Comparison of ENCODE assay signal across 28 cellular contexts in the genomic region with DNA sequence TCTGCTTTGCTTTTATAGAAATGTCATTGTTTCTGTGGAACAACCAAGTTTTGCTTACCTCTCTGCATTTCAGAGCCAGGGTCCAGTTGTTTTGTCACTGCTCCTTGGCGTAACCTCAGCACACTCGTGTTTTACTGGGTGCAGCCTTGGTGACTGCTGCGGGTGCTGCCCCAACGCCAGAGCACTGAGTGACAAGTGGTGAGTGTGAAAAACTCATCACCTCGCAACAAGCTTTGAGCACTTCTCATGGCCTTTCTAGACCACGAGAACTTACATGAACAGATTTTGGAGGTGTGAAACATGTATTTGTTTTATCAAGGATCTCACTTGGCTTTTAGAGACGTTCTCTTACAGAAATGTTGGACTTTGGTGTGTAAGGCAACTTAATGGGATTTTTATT. TPM values are rescaled to one million over a fixed set of nuclear protein-coding genes. Genes with fewer than 3 reads are reported as not detected.
A peak's percentile ranks its signal among the peaks of the same experiment; 100 is the strongest.
DNase-seq lines count a peak whose midpoint lies in the region; ATAC-seq, FAIRE-seq and TF ChIP-seq lines count a peak whose summit lies in the region.
"Had no signal": no experiment of that assay in that cellular context is flagged by ENCODE, and none has a peak within 500 bp of the region (broad histone marks: within the 10 kb centered on the region; RNA-seq: fewer than 3 reads in every experiment).

No MANE protein-coding gene starts in this region.

- no peak overlapping the region for H3K56ac ChIP-seq in IMR-90 (ENCODE audit: extremely low read depth, insufficient read depth, low read length)

- no peaks in the 10 kb centered on the region for H3K9me3 Mint-ChIP-seq in activated CD8-positive, alpha-beta T cell treated with anti-CD3 and anti-CD28 coated beads for 36 hours
- H3K9me3 Mint-ChIP-seq in activated CD8-positive, alpha-beta T cell treated with anti-CD3 and anti-CD28 coated beads, Interleukin-2, amount 10 ng/mL, durations not matched to agents 7 days and 5 days (ENCODE audit: insufficient read depth) = no peaks in the 10 kb centered on the region
- no peaks in the 10 kb centered on the region for H3K9me3 Mint-ChIP-seq in natural killer cell
- H3K9me3 Mint-ChIP-seq: CD14-positive monocyte; CD4-positive, alpha-beta T cell; CD8-positive, alpha-beta memory T cell; H9; HFFc6 had no signal

- no TSS peak for BruUV-seq in IMR-90 (replicated peaks; lab: Mats Ljungman, UMichigan)

- H2BK5ac ChIP-seq in IMR-90 (ENCODE audit: low read depth, low read length, poor library complexity, severe bottlenecking) = no peak overlapping the region

- peaks cover 3% of the 10 kb centered on the region; the same call in 1 of the 2 replicates for H3K9me1 ChIP-seq in IMR-90 (ENCODE audit: insufficient read depth, low read length)

- H3K36me3 ChIP-seq in IMR-90 (ENCODE audit: control insufficient read depth, insufficient read depth, low read length) (peaks cover 20% of the 10 kb centered on the region), small intestine (ENCODE audit: control insufficient read depth in 2 of 2, insufficient read depth in 2 of 2, low read length in 2 of 2) (peaks cover 3 to 10% of the 10 kb centered on the region in 2 donors), uterus (no peaks in the 10 kb centered on the region)

- H2AFZ ChIP-seq in IMR-90 (replicated peaks; ENCODE audit: low read length, poor library complexity) = peak overlapping the region; percentile 26
- H2AFZ ChIP-seq: GM23248 had no signal

- H2BK15ac ChIP-seq in IMR-90 (ENCODE audit: low read depth, low read length) = no peak overlapping the region

- H3K4ac ChIP-seq in IMR-90 (ENCODE audit: low read depth, low read length) = no peak overlapping the region

- WGBS in IMR-90 (ENCODE audit: extremely low coverage in 2 of 2, insufficient read length in 1 of 2), 2 experiments = 100% methylated on average over 2 of the region's 7 CpGs; no CpG with 5 or more reads in 1 of the 2 experiments
- 28 to 79% (median 51%) methylated on average over 7 of the region's 7 CpGs for WGBS in small intestine, 3 donors

- H2AK9ac ChIP-seq in IMR-90 (replicated peaks; ENCODE audit: low read depth, low read length, poor library complexity) = no peak overlapping the region

- no peak overlapping the region for H3K4me2 ChIP-seq in IMR-90 (ENCODE audit: low read depth, low read length)
- H3K4me2 ChIP-seq: A549; BLaER1 treated with 17β-estradiol and CSF1 and Interleukin-3, amounts not matched to agents 10 nM and 100 nM had no signal

- no peak overlapping the region for H3K23ac ChIP-seq in IMR-90 (ENCODE audit: low read depth, low read length)

- H3K27ac ChIP-seq in IMR-90 (ENCODE audit: insufficient read depth, low read length) (no peak overlapping the region), small intestine (ENCODE audit: low read depth in 1 of 2, low read length in 1 of 2) (no peak overlapping the region), uterus (no peak overlapping the region)
- H3K27ac ChIP-seq: A549; BLaER1 treated with 17β-estradiol and CSF1 and Interleukin-3, amounts not matched to agents 10 nM and 100 nM; GM23248 had no signal

- H2AK5ac ChIP-seq in IMR-90 (ENCODE audit: low read depth, low read length) = no peak overlapping the region

- H4K8ac ChIP-seq in IMR-90 (ENCODE audit: low read depth in 2 of 2, low read length in 2 of 2) = no peak overlapping the region

- CTCF ChIA-PET in activated CD8-positive, alpha-beta T cell treated with anti-CD3 and anti-CD28 coated beads for 36 hours (lab: Charles Lee) = no interaction called here
- CTCF ChIA-PET in activated CD8-positive, alpha-beta T cell treated with anti-CD3 and anti-CD28 coated beads, Interleukin-2, amount 10 ng/mL, durations not matched to agents 7 days and 5 days (lab: Charles Lee) = no interaction called here
- CTCF ChIA-PET in IMR-90 (lab: Yijun Ruan, JAX) = no interaction called here

- TF ChIP-seq CTCF in activated CD8-positive, alpha-beta T cell treated with anti-CD3 and anti-CD28 coated beads for 36 hours (IDR thresholded peaks at IDR 0.05) = no peak
- TF ChIP-seq CTCF in IMR-90 (conservative IDR thresholded peaks at IDR 0.05; ENCODE audit: low read depth, low read length) = no peak
- TF ChIP-seq CTCF in natural killer cell (IDR thresholded peaks at IDR 0.05) = no peak
- no peak for TF ChIP-seq CTCF in uterus (IDR thresholded peaks at IDR 0.05)

- H3K36me3 Mint-ChIP-seq in activated CD8-positive, alpha-beta T cell treated with anti-CD3 and anti-CD28 coated beads for 36 hours (ENCODE audit: low read depth) = peaks cover 50% of the 10 kb centered on the region
- H3K36me3 Mint-ChIP-seq in activated CD8-positive, alpha-beta T cell treated with anti-CD3 and anti-CD28 coated beads, Interleukin-2, amount 10 ng/mL, durations not matched to agents 7 days and 5 days (ENCODE audit: low read depth) = peaks cover 59% of the 10 kb centered on the region
- no peaks in the 10 kb centered on the region for H3K36me3 Mint-ChIP-seq in natural killer cell

- no peak overlapping the region for H3K27ac Mint-ChIP-seq in activated CD8-positive, alpha-beta T cell treated with anti-CD3 and anti-CD28 coated beads for 36 hours
- H3K27ac Mint-ChIP-seq in activated CD8-positive, alpha-beta T cell treated with anti-CD3 and anti-CD28 coated beads, Interleukin-2, amount 10 ng/mL, durations not matched to agents 7 days and 5 days = no peak overlapping the region
- H3K27ac Mint-ChIP-seq in natural killer cell = peak overlapping the region; percentile 65 to 68
- H3K27ac Mint-ChIP-seq: CD4-positive, alpha-beta T cell; CD8-positive, alpha-beta memory T cell; H9; HFFc6 had no signal

- FAIRE-seq in small intestine (lab: Jason Lieb, UNC) = no peak
- FAIRE-seq: A549, GM12892, H1 had no signal

- H4K5ac ChIP-seq in IMR-90 (ENCODE audit: low read depth, low read length) = no peak overlapping the region

- TF ChIP-seq RAD21 in IMR-90 (IDR thresholded peaks at IDR 0.05; ENCODE audit: low read length) = no peak

- dilution Hi-C loops in IMR-90 (cut with HindIII; ENCODE audit: low sequenced_read_pairs, unreplicated experiment) = no loop called here

- TF ChIP-seq POLR2A in IMR-90 (IDR thresholded peaks at IDR 0.05; ENCODE audit: low read depth, low read length) (no peak), uterus (IDR thresholded peaks at IDR 0.05) (no peak)

- intact Hi-C loops in activated CD8-positive, alpha-beta T cell treated with anti-CD3 and anti-CD28 coated beads for 36 hours (cut with micrococcal nuclease) = no loop called here
- intact Hi-C loops in IMR-90 (cut with micrococcal nuclease) = no loop called here
- intact Hi-C loops in natural killer cell (cut with micrococcal nuclease) = no loop called here
- intact Hi-C loops in uterus (cut with DNase I; ENCODE audit: low total_unique reads) = no loop called here

- no peak overlapping the region for H3K4me3 ChIP-seq in IMR-90 (ENCODE audit: insufficient read depth, low read depth, low read length)
- no peak overlapping the region for H3K4me3 ChIP-seq in small intestine (ENCODE audit: low read depth in 1 of 2, low read length in 2 of 2)
- no peak overlapping the region for H3K4me3 ChIP-seq in uterus
- H3K4me3 ChIP-seq: A549; BLaER1 treated with 17β-estradiol and CSF1 and Interleukin-3, amounts not matched to agents 10 nM and 100 nM; GM23248 had no signal

- DNase-seq in activated CD8-positive, alpha-beta T cell treated with anti-CD3 and anti-CD28 coated beads for 36 hours = peak; percentile 24
- no peak for DNase-seq in activated CD8-positive, alpha-beta T cell treated with anti-CD3 and anti-CD28 coated beads, Interleukin-2, amount 10 ng/mL, durations not matched to agents 7 days and 5 days
- no peak for DNase-seq in IMR-90
- DNase-seq in natural killer cell = no peak
- peak; percentile 41 for DNase-seq in small intestine
- no peak for DNase-seq in uterus
- DNase-seq: 8988T; ACHN; AML-193; BE2C; Calu3; CD4-positive, alpha-beta T cell; CD8-positive, alpha-beta memory T cell; COR-L47; DMS53; DMS79 treated with DMSO at 0.1 percent for 48 hours; GF-D8; GM23248; H9; HFFc6 had no signal

- H3K4me1 ChIP-seq in IMR-90 (ENCODE audit: control insufficient read depth, insufficient read depth, low read length) (no peaks in the 10 kb centered on the region), small intestine (ENCODE audit: control insufficient read depth in 2 of 2, insufficient read depth in 1 of 2, low read depth in 1 of 2, low read length in 1 of 2) (peaks cover 0 to 8% of the 10 kb centered on the region in 2 donors), uterus (no peaks in the 10 kb centered on the region)
- H3K4me1 ChIP-seq: A549, BE2C had no signal

- no peak overlapping the region for H4K91ac ChIP-seq in IMR-90 (ENCODE audit: insufficient read depth, low read depth, low read length)

- peaks cover 32% of the 10 kb centered on the region for H3K4me1 Mint-ChIP-seq in activated CD8-positive, alpha-beta T cell treated with anti-CD3 and anti-CD28 coated beads for 36 hours (ENCODE audit: low read depth)
- peaks cover 40% of the 10 kb centered on the region for H3K4me1 Mint-ChIP-seq in activated CD8-positive, alpha-beta T cell treated with anti-CD3 and anti-CD28 coated beads, Interleukin-2, amount 10 ng/mL, durations not matched to agents 7 days and 5 days (ENCODE audit: low read depth)
- peaks cover 32 to 43% of the 10 kb centered on the region in 2 donors for H3K4me1 Mint-ChIP-seq in natural killer cell
- H3K4me1 Mint-ChIP-seq: CD14-positive monocyte had no signal

- H3K9me3 ChIP-seq in IMR-90 (ENCODE audit: control insufficient read depth, insufficient read depth, low read length) (no peaks in the 10 kb centered on the region), small intestine (ENCODE audit: control insufficient read depth, low read depth) (no peaks in the 10 kb centered on the region), uterus (no peaks in the 10 kb centered on the region)
- H3K9me3 ChIP-seq: A549; BE2C; BLaER1 treated with 17β-estradiol and CSF1 and Interleukin-3, amounts not matched to agents 10 nM and 100 nM had no signal

- ATAC-seq in activated CD8-positive, alpha-beta T cell treated with anti-CD3 and anti-CD28 coated beads for 36 hours = peak; percentile 51
- no peak for ATAC-seq in activated CD8-positive, alpha-beta T cell treated with anti-CD3 and anti-CD28 coated beads, Interleukin-2, amount 10 ng/mL, durations not matched to agents 7 days and 5 days
- ATAC-seq in IMR-90 (ENCODE audit: low read depth) (no peak), natural killer cell (peak; percentile 85 to 94 (median 90)), GM21367 (IDR thresholded peaks at IDR 0.05; ENCODE audit: unreplicated experiment) (no peak)
- ATAC-seq: A549, HCT116 had no signal

- no peaks in the 10 kb centered on the region; the same call in 1 of the 2 replicates for H4K20me1 ChIP-seq in IMR-90 (ENCODE audit: insufficient read depth, low read length)

- H3K18ac ChIP-seq in IMR-90 (ENCODE audit: low read depth, low read length) = no peak overlapping the region

- no peak overlapping the region for H3K4me3 Mint-ChIP-seq in activated CD8-positive, alpha-beta T cell treated with anti-CD3 and anti-CD28 coated beads for 36 hours
- no peak overlapping the region for H3K4me3 Mint-ChIP-seq in activated CD8-positive, alpha-beta T cell treated with anti-CD3 and anti-CD28 coated beads, Interleukin-2, amount 10 ng/mL, durations not matched to agents 7 days and 5 days
- H3K4me3 Mint-ChIP-seq in natural killer cell = peak overlapping the region; percentile 28
- H3K4me3 Mint-ChIP-seq: CD14-positive monocyte; CD4-positive, alpha-beta T cell; CD8-positive, alpha-beta memory T cell; H9; HFFc6 had no signal

- H2BK120ac ChIP-seq in IMR-90 (ENCODE audit: low read depth, low read length) = no peak overlapping the region

- H3K9ac ChIP-seq in IMR-90 (ENCODE audit: low read depth, low read length) = no peak overlapping the region
- H3K9ac ChIP-seq: BLaER1 treated with 17β-estradiol and CSF1 and Interleukin-3, amounts not matched to agents 10 nM and 100 nM; GM23248 had no signal

- H3K79me1 ChIP-seq in IMR-90 (ENCODE audit: low read depth in 1 of 2, low read length in 2 of 2) = peaks cover 13 to 15% of the 10 kb centered on the region in 2 experiments

- H3K27me3 Mint-ChIP-seq in activated CD8-positive, alpha-beta T cell treated with anti-CD3 and anti-CD28 coated beads for 36 hours = no peaks in the 10 kb centered on the region
- H3K27me3 Mint-ChIP-seq in activated CD8-positive, alpha-beta T cell treated with anti-CD3 and anti-CD28 coated beads, Interleukin-2, amount 10 ng/mL, durations not matched to agents 7 days and 5 days (ENCODE audit: low read depth) = no peaks in the 10 kb centered on the region
- no peaks in the 10 kb centered on the region for H3K27me3 Mint-ChIP-seq in natural killer cell (ENCODE audit: low read depth in 2 of 2)
- H3K27me3 Mint-ChIP-seq: CD4-positive, alpha-beta T cell; CD8-positive, alpha-beta memory T cell had no signal

- POLR2A ChIA-PET in activated CD8-positive, alpha-beta T cell treated with anti-CD3 and anti-CD28 coated beads for 36 hours (lab: Charles Lee) = no interaction called here
- POLR2A ChIA-PET in activated CD8-positive, alpha-beta T cell treated with anti-CD3 and anti-CD28 coated beads, Interleukin-2, amount 10 ng/mL, durations not matched to agents 7 days and 5 days (lab: Charles Lee) = no interaction called here
- POLR2A ChIA-PET in IMR-90 (lab: Charles Lee; ENCODE audit: unreplicated experiment) = no interaction called here

- in situ Hi-C loops in IMR-90 (cut with MboI; ENCODE audit: low sequenced_read_pairs) = no loop called here

- H3K27me3 ChIP-seq in IMR-90 (ENCODE audit: control insufficient read depth, insufficient read depth, low read length) = no peaks in the 10 kb centered on the region
- no peaks in the 10 kb centered on the region for H3K27me3 ChIP-seq in small intestine (ENCODE audit: control insufficient read depth in 2 of 2, insufficient read depth in 2 of 2, low read length in 2 of 2)
- H3K27me3 ChIP-seq in uterus = no peaks in the 10 kb centered on the region
- H3K27me3 ChIP-seq: BE2C; BLaER1 treated with 17β-estradiol and CSF1 and Interleukin-3, amounts not matched to agents 10 nM and 100 nM had no signal

- no peak overlapping the region for H2BK20ac ChIP-seq in IMR-90 (ENCODE audit: low read depth, low read length)

- H3K14ac ChIP-seq in IMR-90 (replicated peaks; ENCODE audit: low read depth, low read length) = no peak overlapping the region

RNA-seq across cellular contexts. Expression of a gene that starts 31.0 kb away (rescaled TPM):
- 100 to 1,000 TPM; 109 to 121 TPM for total RNA-seq in activated CD8-positive, alpha-beta T cell treated with anti-CD3 and anti-CD28 coated beads for 36 hours
- 10 to 100 TPM; 79.4 to 80.6 TPM for total RNA-seq in activated CD8-positive, alpha-beta T cell treated with anti-CD3 and anti-CD28 coated beads, Interleukin-2, amount 10 ng/mL, durations not matched to agents 7 days and 5 days
- total RNA-seq in IMR-90 (2012; rRNA removed) (78.7 and 96.7 TPM in 2 replicates), natural killer cell (10 to 100 TPM; 33.8 to 51.7 (median 39.1) TPM), uterus (10 to 100 TPM; 20.0 to 58.4 (median 45.0) TPM)
- polyA plus RNA-seq in IMR-90 (2012; rRNA removed) (81.7 and 83.1 TPM in 2 replicates), small intestine (10 to 100 TPM; 51.3 to 66.9 (median 55.4) TPM)
- 56.2 and 112 TPM in 2 replicates for polyA plus RNA-seq in IMR-90 (2012; cell fraction: cytosol; rRNA removed)
- polyA plus RNA-seq in IMR-90 (2012; cell fraction: nucleus; rRNA removed; ENCODE audit: low replicate concordance) = 14.8 and 55.3 TPM in 2 replicates

RNA-seq across cellular contexts. Expression of a gene that starts 56.6 kb away (rescaled TPM):
- total RNA-seq in activated CD8-positive, alpha-beta T cell treated with anti-CD3 and anti-CD28 coated beads for 36 hours = 1 to 10 TPM; 4.4 to 5.1 TPM
- 1 to 10 TPM; 4.4 to 4.7 TPM for total RNA-seq in activated CD8-positive, alpha-beta T cell treated with anti-CD3 and anti-CD28 coated beads, Interleukin-2, amount 10 ng/mL, durations not matched to agents 7 days and 5 days
- total RNA-seq in IMR-90 (2012; rRNA removed) = 0.36 and 0.56 TPM in 2 replicates
- polyA plus RNA-seq in IMR-90 (2012; rRNA removed) = 0.60 and 0.66 TPM in 2 replicates
- 0.49 and 0.55 TPM in 2 replicates for polyA plus RNA-seq in IMR-90 (2012; cell fraction: cytosol; rRNA removed)
- 1.6 and 2.2 TPM in 2 replicates for polyA plus RNA-seq in IMR-90 (2012; cell fraction: nucleus; rRNA removed; ENCODE audit: low replicate concordance)
- total RNA-seq in natural killer cell = 10 to 100 TPM in 1 of 3 donors, 1 to 10 TPM in 2; 7.1 to 10.9 (median 8.2) TPM
- polyA plus RNA-seq in small intestine = 1 to 10 TPM; 3.7 to 8.1 (median 6.9) TPM
- total RNA-seq in uterus = 10 to 100 TPM in 1 of 4 donors, 1 to 10 TPM in 2, not detected in 1; 2.4 to 22.1 (median 7.7) TPM
- total RNA-seq: G401 had no signal

Comparison
In these comparisons a context has a peak if more than half of its experiments do, and no peak if none do; other contexts are left out.
1. ATAC-seq: peak in activated CD8-positive, alpha-beta T cell treated with anti-CD3 and anti-CD28 coated beads for 36 hours (single experiment) and natural killer cell (3 of 3); none in activated CD8-positive, alpha-beta T cell treated with anti-CD3 and anti-CD28 coated beads, Interleukin-2, amount 10 ng/mL, durations not matched to agents 7 days and 5 days (single experiment), IMR-90 (single experiment) and GM21367 (single experiment).
2. DNase-seq: peak in activated CD8-positive, alpha-beta T cell treated with anti-CD3 and anti-CD28 coated beads for 36 hours (single experiment) and small intestine (single experiment); none in activated CD8-positive, alpha-beta T cell treated with anti-CD3 and anti-CD28 coated beads, Interleukin-2, amount 10 ng/mL, durations not matched to agents 7 days and 5 days (single experiment), IMR-90 (single experiment), natural killer cell (single experiment) and uterus (0 of 2).
3. H3K27ac Mint-ChIP-seq: peak in natural killer cell (2 of 2); none in activated CD8-positive, alpha-beta T cell treated with anti-CD3 and anti-CD28 coated beads for 36 hours (single experiment) and activated CD8-positive, alpha-beta T cell treated with anti-CD3 and anti-CD28 coated beads, Interleukin-2, amount 10 ng/mL, durations not matched to agents 7 days and 5 days (single experiment).